Comparison of ENCODE assay signal across 8 cellular contexts in genomic region chr14:44897844-44898151, GRCh38.
DNase-seq lines count a peak whose midpoint lies in the region; ATAC-seq, FAIRE-seq and TF ChIP-seq lines count a peak whose summit lies in the region.

No MANE protein-coding gene starts in this region.

- FAIRE-seq in HTR-8/SVneo (lab: Jason Lieb, UNC), result no peak

- peak overlapping the region; percentile 93 for H3K4me2 ChIP-seq in osteoblast (ENCODE audit: insufficient read depth, low read length)

- TF ChIP-seq CTCF in Calu3 (IDR thresholded peaks at IDR 0.05; ENCODE audit: unreplicated experiment) (no peak), NB4 (IDR thresholded peaks at IDR 0.05; ENCODE audit: low read depth, low read length) (no peak), osteoblast (IDR thresholded peaks at IDR 0.05; ENCODE audit: extremely low read depth, low read depth, low read length) (no peak)

- no peak for ATAC-seq in left lobe of liver
- no peak for ATAC-seq in GM19452 (IDR thresholded peaks at IDR 0.05; ENCODE audit: unreplicated experiment)
- ATAC-seq in HG02623 (IDR thresholded peaks at IDR 0.05; ENCODE audit: unreplicated experiment), result no peak

- peaks cover 14% of the 10 kb centered on the region for H3K79me2 ChIP-seq in osteoblast (ENCODE audit: insufficient read depth, low read length)

- BruUV-seq in Calu3 (replicated peaks; lab: Mats Ljungman, UMichigan), result no TSS peak

- H3K4me1 Mint-ChIP-seq in Calu3 (ENCODE audit: low read depth, unreplicated experiment), result peaks cover 11% of the 10 kb centered on the region

- H2AFZ ChIP-seq in osteoblast (ENCODE audit: low read length), result peak overlapping the region; percentile 81

- peak; percentile 45 for TF ChIP-seq POLR2A in NB4 (IDR thresholded peaks at IDR 0.05; ENCODE audit: extremely low read depth, insufficient read length)

- H3K27me3 ChIP-seq in endocrine pancreas (ENCODE audit: control insufficient read depth, insufficient read depth, low read length), result no peaks in the 10 kb centered on the region
- H3K27me3 ChIP-seq in osteoblast (ENCODE audit: insufficient read depth, low read length), result no peaks in the 10 kb centered on the region

- peak overlapping the region; percentile 79 for H3K27ac ChIP-seq in osteoblast (ENCODE audit: low read depth, low read length)

- no peaks in the 10 kb centered on the region for H3K27me3 Mint-ChIP-seq in Calu3 (ENCODE audit: unreplicated experiment)

- DNase-seq in Calu3 (no peak), NB4 (ENCODE audit: low read depth) (no peak), osteoblast (ENCODE audit: insufficient read length, low spot score, missing footprints) (no peak), left lobe of liver (ENCODE audit: low spot score) (no peak), HTR-8/SVneo (ENCODE audit: insufficient read length, low spot score) (no peak)

- H3K27ac Mint-ChIP-seq in Calu3 (ENCODE audit: unreplicated experiment), result peak overlapping the region; percentile 89

- H3K9me3 Mint-ChIP-seq in Calu3 (ENCODE audit: low read depth, unreplicated experiment), result no peaks in the 10 kb centered on the region

- H4K20me1 ChIP-seq in osteoblast (ENCODE audit: insufficient read depth, low read length), result no peaks in the 10 kb centered on the region

- H3K4me3 ChIP-seq in NB4 (ENCODE audit: low read depth, low read length) (peak overlapping the region; percentile 87), endocrine pancreas (ENCODE audit: control insufficient read depth, insufficient read depth, low read length) (peak overlapping the region; percentile 95), osteoblast (ENCODE audit: insufficient read depth, low read length) (peak overlapping the region; percentile 92)

- H3K36me3 ChIP-seq in endocrine pancreas (ENCODE audit: control insufficient read depth, insufficient read depth, low read length), result no peaks in the 10 kb centered on the region
- H3K36me3 ChIP-seq in osteoblast (ENCODE audit: insufficient read depth, low read length), result no peaks in the 10 kb centered on the region

- peaks cover 18% of the 10 kb centered on the region for H3K36me3 Mint-ChIP-seq in Calu3 (ENCODE audit: insufficient read depth, unreplicated experiment)

- intact Hi-C loops in Calu3 (cut with micrococcal nuclease; ENCODE audit: unreplicated experiment), result no loop called here

- H3K9me3 ChIP-seq in endocrine pancreas (ENCODE audit: control insufficient read depth, low read length), result no peaks in the 10 kb centered on the region
- no peaks in the 10 kb centered on the region for H3K9me3 ChIP-seq in osteoblast (ENCODE audit: low read depth, low read length)

- CTCF ChIA-PET in Calu3 (lab: Charles Lee), result no interaction called here

- peak overlapping the region; percentile 84 for H3K9ac ChIP-seq in endocrine pancreas (ENCODE audit: control insufficient read depth, insufficient read depth, low read length)

- H3K4me1 ChIP-seq in endocrine pancreas (ENCODE audit: control insufficient read depth, insufficient read depth, low read length), result peaks cover 10% of the 10 kb centered on the region
- peaks cover 13% of the 10 kb centered on the region for H3K4me1 ChIP-seq in osteoblast (ENCODE audit: insufficient read depth, low read length)

- H3K4me3 Mint-ChIP-seq in Calu3 (ENCODE audit: low read depth, unreplicated experiment), result peak overlapping the region; percentile 94
